In genomic region chr22:50139843-50140415, GRCh38 we compare ENCODE assay signal across 14 cellular contexts. TPM values are rescaled to one million over a fixed set of nuclear protein-coding genes. Genes with fewer than 3 reads are reported as not detected.
DNase-seq lines count a peak whose midpoint lies in the region; FAIRE-seq and TF ChIP-seq lines count a peak whose summit lies in the region.
"Had no signal": no experiment of that assay in that cellular context is flagged by ENCODE, and none has a peak within 500 bp of the region (broad histone marks: within the 10 kb centered on the region; RNA-seq: fewer than 3 reads in every experiment).

No MANE protein-coding gene starts in this region.

- peak overlapping the region; percentile 64; the same call in 1 of the 2 replicates for H3K4me2 ChIP-seq in KMS-11
- no peak overlapping the region for H3K4me2 ChIP-seq in endothelial cell of umbilical vein (ENCODE audit: insufficient read depth, low read length)
- H3K4me2 ChIP-seq: BLaER1 had no signal

- H3K9ac ChIP-seq in KMS-11 (peak overlapping the region; percentile 41; the same call in 1 of the 2 replicates), endothelial cell of umbilical vein (replicated peaks; ENCODE audit: extremely low read depth, insufficient read depth, low read length) (no peak overlapping the region)
- H3K9ac ChIP-seq: BLaER1, parathyroid adenoma had no signal

- H4K20me1 ChIP-seq in KMS-11 (ENCODE audit: insufficient read depth) (no peaks in the 10 kb centered on the region), endothelial cell of umbilical vein (replicated peaks; ENCODE audit: control insufficient read depth, extremely low read depth, insufficient read depth, low read length) (no peaks in the 10 kb centered on the region)
- H4K20me1 ChIP-seq: BLaER1 had no signal

- TF ChIP-seq POLR2A in endothelial cell of umbilical vein (IDR thresholded peaks at IDR 0.05; ENCODE audit: low read depth, low read length): no peak
- TF ChIP-seq POLR2A in esophagus squamous epithelium (IDR thresholded peaks at IDR 0.05): no peak

- BruUV-seq in endothelial cell of umbilical vein (replicated peaks; lab: Mats Ljungman, UMichigan): no TSS peak

- POLR2A ChIA-PET in endothelial cell of umbilical vein (lab: Charles Lee): no interaction called here

- 43 to 60% methylated on average over 15 of the region's 15 CpGs for WGBS in esophagus squamous epithelium, 2 donors

- DNase-seq in COLO668 (lab: John Stamatoyannopoulos, UW; ENCODE audit: unreplicated experiment) (peak; percentile 95), NCI-H510A treated with DMSO at 0.1 percent for 48 hours (lab: John Stamatoyannopoulos, UW) (peak; percentile 83), endothelial cell of umbilical vein (ENCODE audit: low read depth, low spot score) (no peak), NCI-H187 (lab: John Stamatoyannopoulos, UW) (no peak), T-helper 2 cell (no peak), esophagus squamous epithelium (lab: John Stamatoyannopoulos, UW) (no peak), GM19239 (ENCODE audit: insufficient read length, low spot score) (no peak)
- DNase-seq: NCI-H2227 treated with DMSO at 0.1 percent for 48 hours; SIG-M5; stimulated activated naive CD8-positive, alpha-beta T cell treated with anti-CD3 and anti-CD28 coated beads, Interleukin-15, Interleukin-2, amounts not matched to agents 100 U/mL and 50 U/mL, for 24 hours had no signal

- intact Hi-C loops in endothelial cell of umbilical vein (cut with micrococcal nuclease) (no loop called here), esophagus squamous epithelium (cut with DNase I) (no loop called here)

- no peaks in the 10 kb centered on the region for H3K79me2 ChIP-seq in KMS-11 (ENCODE audit: insufficient read depth, low read depth)
- H3K79me2 ChIP-seq in endothelial cell of umbilical vein (ENCODE audit: control insufficient read depth, insufficient read depth, low read length): no peaks in the 10 kb centered on the region
- H3K79me2 ChIP-seq: parathyroid adenoma had no signal

- H3K9me3 ChIP-seq in endothelial cell of umbilical vein (replicated peaks; ENCODE audit: control insufficient read depth, insufficient read depth, low read length): no peaks in the 10 kb centered on the region
- H3K9me3 ChIP-seq in esophagus squamous epithelium: no peaks in the 10 kb centered on the region
- H3K9me3 ChIP-seq: BLaER1 had no signal

- no peaks in the 10 kb centered on the region for H3K9me1 ChIP-seq in endothelial cell of umbilical vein (replicated peaks; ENCODE audit: control insufficient read depth, extremely low read depth, insufficient read depth, low read length)

- dilution Hi-C loops in endothelial cell of umbilical vein (cut with MboI; ENCODE audit: extremely low pct_ligation_motif_present, low sequenced_read_pairs): no loop called here

- H3K4me3 ChIP-seq in KMS-11 (IDR thresholded peaks at IDR 0.05; ENCODE audit: insufficient read depth, low read depth, low read length): no peak overlapping the region
- no peak overlapping the region for H3K4me3 ChIP-seq in endothelial cell of umbilical vein (replicated peaks in 1 of 3; ENCODE audit: insufficient read depth in 1 of 3, low read depth in 1 of 3, low read length in 3 of 3)
- no peak overlapping the region for H3K4me3 ChIP-seq in esophagus squamous epithelium
- H3K4me3 ChIP-seq: BLaER1 had no signal

- H3K4me1 ChIP-seq in KMS-11 (ENCODE audit: low read depth, poor library complexity, severe bottlenecking): peaks cover 38% of the 10 kb centered on the region
- H3K4me1 ChIP-seq in endothelial cell of umbilical vein (ENCODE audit: control insufficient read depth, extremely low read depth, insufficient read depth, low read length): no peaks in the 10 kb centered on the region
- H3K4me1 ChIP-seq in esophagus squamous epithelium: peaks cover 0 to 15% (median 0%) of the 10 kb centered on the region in 3 donors
- H3K4me1 ChIP-seq: parathyroid adenoma had no signal

- H3K27ac ChIP-seq in KMS-11: peak overlapping the region; percentile 93
- no peak overlapping the region for H3K27ac ChIP-seq in endothelial cell of umbilical vein (ENCODE audit: insufficient read depth, low read depth, low read length)
- no peak overlapping the region for H3K27ac ChIP-seq in esophagus squamous epithelium
- H3K27ac ChIP-seq: BLaER1, parathyroid adenoma had no signal

- no peaks in the 10 kb centered on the region for H3K27me3 ChIP-seq in KMS-11 (ENCODE audit: insufficient read depth, low read depth)
- H3K27me3 ChIP-seq in endothelial cell of umbilical vein (ENCODE audit: control insufficient read depth in 2 of 2, insufficient read depth in 2 of 2, low read length in 2 of 2): no peaks in the 10 kb centered on the region
- peaks cover 0 to 20% (median 0%) of the 10 kb centered on the region in 4 donors for H3K27me3 ChIP-seq in esophagus squamous epithelium
- H3K27me3 ChIP-seq: BLaER1 had no signal

- peak; percentile 40 for FAIRE-seq in endothelial cell of umbilical vein (lab: Jason Lieb, UNC)
- FAIRE-seq in GM19239 (lab: Jason Lieb, UNC): no peak

- no peak for TF ChIP-seq CTCF in KMS-11 (conservative IDR thresholded peaks at IDR 0.05; ENCODE audit: low read depth, low read length)
- no peak for TF ChIP-seq CTCF in endothelial cell of umbilical vein (IDR thresholded peaks at IDR 0.05; ENCODE audit: extremely low read depth in 1 of 2, insufficient read depth in 1 of 2, low read depth in 1 of 2, low read length in 2 of 2)
- no peak for TF ChIP-seq CTCF in esophagus squamous epithelium (IDR thresholded peaks at IDR 0.05)

- CTCF ChIA-PET in endothelial cell of umbilical vein (lab: Charles Lee): no interaction called here

- H3K36me3 ChIP-seq in KMS-11 (ENCODE audit: insufficient read depth) (no peaks in the 10 kb centered on the region), endothelial cell of umbilical vein (ENCODE audit: control insufficient read depth in 2 of 2, extremely low read depth in 1 of 2, insufficient read depth in 2 of 2, low read length in 2 of 2) (peaks cover 22 to 25% of the 10 kb centered on the region in 2 experiments), esophagus squamous epithelium (no peaks in the 10 kb centered on the region)
- H3K36me3 ChIP-seq: BLaER1 had no signal

- peak overlapping the region; percentile 40; the same call in 1 of the 2 replicates for H2AFZ ChIP-seq in KMS-11 (ENCODE audit: low read depth)
- no peak overlapping the region for H2AFZ ChIP-seq in endothelial cell of umbilical vein (ENCODE audit: low read depth, low read length)
- H2AFZ ChIP-seq: parathyroid adenoma had no signal

TF ChIP-seq in endothelial cell of umbilical vein, 7 proteins besides CTCF, POLR2A, EP300 and RAD21:
- TF ChIP-seq MAX (IDR thresholded peaks at IDR 0.05; ENCODE audit: insufficient read depth, insufficient read length) (no peak), POLR2AphosphoS5 (IDR thresholded peaks at IDR 0.05; ENCODE audit: insufficient read depth, low read depth, low read length) (peak; percentile 21), FOS (IDR thresholded peaks at IDR 0.05; ENCODE audit: borderline replicate concordance, insufficient read depth, low read length) (no peak), GATA2 (IDR thresholded peaks at IDR 0.05; ENCODE audit: insufficient read depth, insufficient read length, low read depth, low read length) (no peak)

RNA-seq across cellular contexts. Expression of gene PANX2, which starts 30.6 kb away (rescaled TPM):
- total RNA-seq in endothelial cell of umbilical vein (5.1 and 5.2 TPM in 2 replicates), esophagus squamous epithelium (1 to 10 TPM; 1.6 to 4.5 (median 3.4) TPM)
- polyA plus RNA-seq in endothelial cell of umbilical vein: 2.5 and 3.1 TPM in 2 replicates
- 1.2 and 2.2 TPM in 2 replicates for polyA plus RNA-seq in endothelial cell of umbilical vein (2011; cell fraction: cytosol; rRNA removed)
- 4.7 and 4.9 TPM in 2 replicates for polyA plus RNA-seq in endothelial cell of umbilical vein (2011; cell fraction: nucleus; rRNA removed)
- polyA plus RNA-seq in endothelial cell of umbilical vein (2012): 3.2 and 3.4 TPM in 2 replicates
- 1.1 and 1.6 TPM in 2 replicates for polyA minus RNA-seq in endothelial cell of umbilical vein
- 1.3 TPM for polyA minus RNA-seq in endothelial cell of umbilical vein (2011; cell fraction: cytosol; rRNA and poly(A)+ RNA removed)
- polyA minus RNA-seq in endothelial cell of umbilical vein (2011; cell fraction: nucleus; rRNA and poly(A)+ RNA removed): 1.1 and 2.5 TPM in 2 replicates

RNA-seq across cellular contexts. Expression of gene TRABD, which starts 45.8 kb away (rescaled TPM):
- total RNA-seq in endothelial cell of umbilical vein (46.8 and 48.9 TPM in 2 replicates), esophagus squamous epithelium (10 to 100 TPM; 39.3 to 55.1 (median 45.8) TPM)
- polyA plus RNA-seq in endothelial cell of umbilical vein: 48.4 and 58.2 TPM in 2 replicates
- 30.5 and 40.0 TPM in 2 replicates for polyA plus RNA-seq in endothelial cell of umbilical vein (2011; cell fraction: cytosol; rRNA removed)
- 153 and 173 TPM in 2 replicates for polyA plus RNA-seq in endothelial cell of umbilical vein (2011; cell fraction: nucleus; rRNA removed)
- 33.6 and 37.7 TPM in 2 replicates for polyA plus RNA-seq in endothelial cell of umbilical vein (2012)
- polyA minus RNA-seq in endothelial cell of umbilical vein: 18.8 and 26.1 TPM in 2 replicates
- polyA minus RNA-seq in endothelial cell of umbilical vein (2011; cell fraction: cytosol; rRNA and poly(A)+ RNA removed): 23.2 TPM
- polyA minus RNA-seq in endothelial cell of umbilical vein (2011; cell fraction: nucleus; rRNA and poly(A)+ RNA removed): 18.4 and 27.3 TPM in 2 replicates

RNA-seq across cellular contexts. Expression of gene MOV10L1, which starts 50.1 kb away (rescaled TPM):
- 35.4 and 37.6 TPM in 2 replicates for total RNA-seq in endothelial cell of umbilical vein
- polyA plus RNA-seq in endothelial cell of umbilical vein: 27.6 and 32.0 TPM in 2 replicates
- polyA plus RNA-seq in endothelial cell of umbilical vein (2011; cell fraction: cytosol; rRNA removed): 10.3 and 14.5 TPM in 2 replicates
- 162 and 167 TPM in 2 replicates for polyA plus RNA-seq in endothelial cell of umbilical vein (2011; cell fraction: nucleus; rRNA removed)
- 18.8 and 20.2 TPM in 2 replicates for polyA plus RNA-seq in endothelial cell of umbilical vein (2012)
- polyA minus RNA-seq in endothelial cell of umbilical vein: 33.0 and 37.0 TPM in 2 replicates
- polyA minus RNA-seq in endothelial cell of umbilical vein (2011; cell fraction: cytosol; rRNA and poly(A)+ RNA removed): not detected
- polyA minus RNA-seq in endothelial cell of umbilical vein (2011; cell fraction: nucleus; rRNA and poly(A)+ RNA removed): 62.2 and 68.7 TPM in 2 replicates
- total RNA-seq in esophagus squamous epithelium: under 1 TPM in 3 of 4 donors, not detected in 1; 0.06 to 0.57 (median 0.13) TPM

RNA-seq across cellular contexts. Expression of gene MLC1, which starts 54.7 kb away (rescaled TPM):
- total RNA-seq in endothelial cell of umbilical vein (not detected in 2 replicates), esophagus squamous epithelium (under 1 TPM in 2 of 4 donors, not detected in 2; under 0.01 to 0.70 TPM)
- polyA plus RNA-seq in endothelial cell of umbilical vein: not detected in 2 replicates
- polyA plus RNA-seq in endothelial cell of umbilical vein (2011; cell fraction: cytosol; rRNA removed): not detected in 2 replicates
- not detected in 2 replicates for polyA plus RNA-seq in endothelial cell of umbilical vein (2011; cell fraction: nucleus; rRNA removed)
- polyA plus RNA-seq in endothelial cell of umbilical vein (2012): not detected in 2 replicates
- polyA minus RNA-seq in endothelial cell of umbilical vein: not detected in 2 replicates
- polyA minus RNA-seq in endothelial cell of umbilical vein (2011; cell fraction: cytosol; rRNA and poly(A)+ RNA removed): not detected
- polyA minus RNA-seq in endothelial cell of umbilical vein (2011; cell fraction: nucleus; rRNA and poly(A)+ RNA removed): not detected in 2 replicates
- total RNA-seq: lung microvascular endothelial cell had no signal

Comparison
In these comparisons a context has a peak if more than half of its experiments do, and no peak if none do; other contexts are left out.
1. DNase-seq: peak in COLO668 (single experiment) and NCI-H510A treated with DMSO at 0.1 percent for 48 hours (single experiment); none in endothelial cell of umbilical vein (single experiment), NCI-H187 (0 of 2), T-helper 2 cell (0 of 5), esophagus squamous epithelium (single experiment) and GM19239 (single experiment).
2. RNA of gene MOV10L1, which starts 50.1 kb away (total RNA-seq): 35.4 to 37.6 TPM in endothelial cell of umbilical vein; 0.06 to 0.57 TPM in esophagus squamous epithelium; every median in the first group is over 10 times any median in the second.